ENCODE assay signal across 8 cellular contexts in genomic region chr6:28985396-28986164, GRCh38. TPM values are rescaled to one million over a fixed set of nuclear protein-coding genes. Genes with fewer than 3 reads are reported as not detected.
DNase-seq lines count a peak whose midpoint lies in the region; ATAC-seq and TF ChIP-seq lines count a peak whose summit lies in the region.

No MANE protein-coding gene starts in this region.

- peak; percentile 27 for DNase-seq in stimulated activated CD4-positive, alpha-beta T cell treated with anti-CD3 and anti-CD28 coated beads, Interleukin-1b, Interleukin-23, amount 100 ng/mL, for 48 hours
- no peak for DNase-seq in stimulated activated CD4-positive, alpha-beta T cell treated with anti-CD3 and anti-CD28 coated beads, Interleukin-12 subunit alpha, Interleukin-12 subunit beta, amount 100 ng/mL, for 4 hours
- peak; percentile 92 for DNase-seq in NCI-H226
- no peak for DNase-seq in activated T-helper 1 cell treated with anti-CD3 and anti-CD28 coated beads, Interleukin-12 subunit alpha, Interleukin-12 subunit beta, Interleukin-2, Interleukin-4 antibody, amounts not matched to agents 30 ng/mL and 10 ng/mL and 1 ng/mL, durations not matched to agents 14 hours and 24 hours and 36 hours (ENCODE audit: low spot score)
- peak; percentile 96 to 98 for DNase-seq in foreskin fibroblast
- no peak for DNase-seq in naive B cell
- no peak for DNase-seq in activated gamma-delta T cell treated with Interleukin-2 at 50 U/mL for 16 hours

- H3K4me3 ChIP-seq in foreskin fibroblast (ENCODE audit: low read depth in 1 of 2, low read length in 2 of 2): peak overlapping the region; percentile 53 to 72

- no peak overlapping the region for H3K27ac Mint-ChIP-seq in activated T-helper 1 cell treated with anti-CD3 and anti-CD28 coated beads, Interleukin-12 subunit alpha, Interleukin-12 subunit beta, Interleukin-2, Interleukin-4 antibody, amounts not matched to agents 30 ng/mL and 10 ng/mL and 1 ng/mL, durations not matched to agents 14 hours and 24 hours and 36 hours
- peak overlapping the region in 1 of 6 donors; percentile 22 for H3K27ac Mint-ChIP-seq in naive B cell

- peaks cover 32% of the 10 kb centered on the region for H3K27me3 Mint-ChIP-seq in activated T-helper 1 cell treated with anti-CD3 and anti-CD28 coated beads, Interleukin-12 subunit alpha, Interleukin-12 subunit beta, Interleukin-2, Interleukin-4 antibody, amounts not matched to agents 30 ng/mL and 10 ng/mL and 1 ng/mL, durations not matched to agents 14 hours and 24 hours and 36 hours (ENCODE audit: insufficient read depth)
- peaks cover 28 to 48% (median 36%) of the 10 kb centered on the region in 3 donors for H3K27me3 Mint-ChIP-seq in naive B cell

- H3K4me3 Mint-ChIP-seq in activated T-helper 1 cell treated with anti-CD3 and anti-CD28 coated beads, Interleukin-12 subunit alpha, Interleukin-12 subunit beta, Interleukin-2, Interleukin-4 antibody, amounts not matched to agents 30 ng/mL and 10 ng/mL and 1 ng/mL, durations not matched to agents 14 hours and 24 hours and 36 hours: peak overlapping the region; percentile 80
- peak overlapping the region in 7 of 8 donors; percentile 49 to 83 (median 59) for H3K4me3 Mint-ChIP-seq in naive B cell

- peaks cover 55% of the 10 kb centered on the region for H3K4me1 Mint-ChIP-seq in activated T-helper 1 cell treated with anti-CD3 and anti-CD28 coated beads, Interleukin-12 subunit alpha, Interleukin-12 subunit beta, Interleukin-2, Interleukin-4 antibody, amounts not matched to agents 30 ng/mL and 10 ng/mL and 1 ng/mL, durations not matched to agents 14 hours and 24 hours and 36 hours (ENCODE audit: low read depth)
- H3K4me1 Mint-ChIP-seq in naive B cell: peaks cover 32 to 53% (median 40%) of the 10 kb centered on the region in 3 donors

- TF ChIP-seq CTCF in foreskin fibroblast (IDR thresholded peaks at IDR 0.05; ENCODE audit: low read depth, low read length): no peak

- intact Hi-C loops in activated T-helper 1 cell treated with anti-CD3 and anti-CD28 coated beads, Interleukin-12 subunit alpha, Interleukin-12 subunit beta, Interleukin-2, Interleukin-4 antibody, amounts not matched to agents 30 ng/mL and 10 ng/mL and 1 ng/mL, durations not matched to agents 14 hours and 24 hours and 36 hours (cut with micrococcal nuclease): loop anchor here (10.0 kb wide), 1 partner anchor 511 kb away; no protein-coding TSS in a partner anchor

- H3K36me3 Mint-ChIP-seq in activated T-helper 1 cell treated with anti-CD3 and anti-CD28 coated beads, Interleukin-12 subunit alpha, Interleukin-12 subunit beta, Interleukin-2, Interleukin-4 antibody, amounts not matched to agents 30 ng/mL and 10 ng/mL and 1 ng/mL, durations not matched to agents 14 hours and 24 hours and 36 hours (ENCODE audit: low read depth): no peaks in the 10 kb centered on the region
- peaks cover 7 to 9% of the 10 kb centered on the region in 2 donors for H3K36me3 Mint-ChIP-seq in naive B cell

- H3K9me3 Mint-ChIP-seq in activated T-helper 1 cell treated with anti-CD3 and anti-CD28 coated beads, Interleukin-12 subunit alpha, Interleukin-12 subunit beta, Interleukin-2, Interleukin-4 antibody, amounts not matched to agents 30 ng/mL and 10 ng/mL and 1 ng/mL, durations not matched to agents 14 hours and 24 hours and 36 hours: no peaks in the 10 kb centered on the region
- H3K9me3 Mint-ChIP-seq in naive B cell: peaks cover 4 to 30% (median 19%) of the 10 kb centered on the region in 7 donors

- ATAC-seq in naive B cell (ENCODE audit: low read depth in 2 of 2) (no peak), GM21390 (IDR thresholded peaks at IDR 0.05; ENCODE audit: unreplicated experiment) (no peak)

RNA-seq across cellular contexts. Expression of gene ZNF311, which starts 19.5 kb away (rescaled TPM):
- total RNA-seq in activated T-helper 1 cell treated with anti-CD3 and anti-CD28 coated beads, Interleukin-12 subunit alpha, Interleukin-12 subunit beta, Interleukin-2, Interleukin-4 antibody, amounts not matched to agents 30 ng/mL and 10 ng/mL and 1 ng/mL, durations not matched to agents 14 hours and 24 hours and 36 hours: 0.64 and 0.80 TPM in 2 replicates
- polyA plus RNA-seq in naive B cell (ENCODE audit: low read depth in 6 of 6): not detected

RNA-seq across cellular contexts. Expression of gene OR2W1, which starts 59.4 kb away (rescaled TPM):
- not detected in 2 replicates for total RNA-seq in activated T-helper 1 cell treated with anti-CD3 and anti-CD28 coated beads, Interleukin-12 subunit alpha, Interleukin-12 subunit beta, Interleukin-2, Interleukin-4 antibody, amounts not matched to agents 30 ng/mL and 10 ng/mL and 1 ng/mL, durations not matched to agents 14 hours and 24 hours and 36 hours
- polyA plus RNA-seq in naive B cell (ENCODE audit: low read depth in 6 of 6): not detected

Comparison
In these comparisons a context has a peak if more than half of its experiments do, and no peak if none do; other contexts are left out.
1. DNase-seq: peak in stimulated activated CD4-positive, alpha-beta T cell treated with anti-CD3 and anti-CD28 coated beads, Interleukin-1b, Interleukin-23, amount 100 ng/mL, for 48 hours (single experiment), NCI-H226 (single experiment) and foreskin fibroblast (2 of 2); none in stimulated activated CD4-positive, alpha-beta T cell treated with anti-CD3 and anti-CD28 coated beads, Interleukin-12 subunit alpha, Interleukin-12 subunit beta, amount 100 ng/mL, for 4 hours (single experiment), activated T-helper 1 cell treated with anti-CD3 and anti-CD28 coated beads, Interleukin-12 subunit alpha, Interleukin-12 subunit beta, Interleukin-2, Interleukin-4 antibody, amounts not matched to agents 30 ng/mL and 10 ng/mL and 1 ng/mL, durations not matched to agents 14 hours and 24 hours and 36 hours (single experiment), naive B cell (single experiment) and activated gamma-delta T cell treated with Interleukin-2 at 50 U/mL for 16 hours (single experiment).